Comparison of ENCODE assay signal across 25 cellular contexts in the genomic region with DNA sequence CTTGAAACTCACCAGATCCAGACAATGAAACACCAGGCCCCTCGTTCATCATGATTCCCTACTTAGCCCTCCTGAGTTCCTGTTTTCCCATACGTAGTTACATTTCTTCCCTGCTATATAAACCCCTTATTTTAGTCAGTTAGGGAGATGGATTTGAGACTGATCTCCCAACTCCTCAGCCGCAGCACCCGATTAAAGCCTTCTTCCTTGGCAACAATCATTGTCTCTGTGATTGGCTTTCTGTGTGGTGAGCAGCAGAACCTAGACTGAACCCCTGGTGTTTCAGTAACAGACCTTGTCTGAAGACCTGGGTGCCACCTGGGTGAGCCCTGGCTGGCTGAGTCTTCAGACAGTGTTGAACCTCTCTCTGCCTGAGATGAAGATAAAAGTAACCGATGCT.
"Had no signal": no experiment of that assay in that cellular context is flagged by ENCODE, and none has a peak within 500 bp of the region (broad histone marks: within the 10 kb centered on the region; RNA-seq: fewer than 3 reads in every experiment).

No MANE protein-coding gene starts in this region.

- FAIRE-seq: pancreas, urothelium cell line had no signal

- H3K27me3 ChIP-seq: neural progenitor cell, pancreas, right lobe of liver, stomach, thyroid gland, tibial nerve, upper lobe of left lung, vagina had no signal

- DNase-seq: naive thymus-derived CD4-positive, alpha-beta T cell; natural killer cell; occipital lobe; pancreas; right cardiac atrium; stimulated activated CD4-positive, alpha-beta T cell treated with anti-CD3 and anti-CD28 coated beads, Interleukin-15, amount 100 ng/mL, for 24 hours; stimulated activated CD4-positive, alpha-beta T cell treated with anti-CD3 and anti-CD28 coated beads, Interleukin-2, amount 100 ng/mL, for 24 hours; stimulated activated CD4-positive, alpha-beta T cell treated with anti-CD3 and anti-CD28 coated beads, Interleukin-2, amount 100 ng/mL, for 48 hours; stimulated activated CD4-positive, alpha-beta T cell treated with anti-CD3 and anti-CD28 coated beads, Interleukin-4, amount 100 ng/mL, for 24 hours; stimulated activated naive B cell treated with anti-CD40 and anti-IgM and Interleukin-4, amounts not matched to agents 10 μg/mL and 1 μg/mL and 100 μg/mL, for 72 hours; stimulated activated naive CD4-positive, alpha-beta T cell treated with Interleukin-2 at 50 U/mL for 16 hours; stomach; thyroid gland; trophoblast cell had no signal

- H3K4me2 ChIP-seq: neural progenitor cell, smooth muscle cell had no signal

- H3K4me1 ChIP-seq: neural progenitor cell, pancreas, psoas muscle, right lobe of liver, stomach, thyroid gland, tibial nerve, upper lobe of left lung had no signal

- H3K27ac ChIP-seq: neural progenitor cell, pancreas, psoas muscle, right lobe of liver, skin epidermis, stomach, thoracic aorta, thyroid gland, tibial nerve, upper lobe of left lung, vagina had no signal

- H3K9ac ChIP-seq: neural progenitor cell had no signal

- H3K4me3 ChIP-seq: neural progenitor cell, pancreas, psoas muscle, right lobe of liver, skin epidermis, smooth muscle cell, stomach, thoracic aorta, thyroid gland, tibial nerve, upper lobe of left lung, vagina had no signal

- ATAC-seq: naive thymus-derived CD4-positive, alpha-beta T cell; natural killer cell; pancreas; psoas muscle; right cardiac atrium; right lobe of liver; stimulated activated effector memory CD8-positive, alpha-beta T cell treated with anti-CD3 and anti-CD28 coated beads, Interleukin-12 subunit alpha, Interleukin-12 subunit beta, amount 100 ng/mL, for 72 hours; stimulated activated naive B cell treated with anti-CD40 and anti-IgM and Interleukin-4, amounts not matched to agents 10 μg/mL and 1 μg/mL and 100 μg/mL, for 72 hours had no signal

- H3K9me3 ChIP-seq: pancreas, psoas muscle, right lobe of liver, thoracic aorta, thyroid gland, vagina had no signal

- H2AFZ ChIP-seq: neural progenitor cell had no signal

- H3K36me3 ChIP-seq: neural progenitor cell, pancreas, right lobe of liver, stomach, thoracic aorta, thyroid gland, tibial nerve, upper lobe of left lung, vagina had no signal
